Comparison of ENCODE assay signal across 17 cellular contexts in the genomic region with DNA sequence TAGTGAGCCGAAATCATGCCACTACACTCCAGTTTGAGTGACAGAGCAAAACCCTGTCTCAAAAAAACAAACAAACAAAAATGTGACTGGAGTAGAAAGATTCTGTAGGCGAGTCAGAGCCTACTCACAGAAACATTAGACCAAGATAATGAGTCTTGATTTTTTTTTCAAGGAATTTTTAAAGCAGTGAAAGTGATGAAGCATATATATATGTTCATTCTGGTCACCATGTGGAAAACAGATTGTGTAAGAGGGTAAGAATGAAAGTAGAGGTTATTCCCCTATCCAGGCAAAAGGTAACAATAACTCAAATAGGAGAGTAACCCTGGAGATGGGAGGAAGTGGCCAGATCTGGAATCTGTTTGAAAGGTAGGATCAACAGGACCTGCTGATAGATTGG. TPM values are rescaled to one million over a fixed set of nuclear protein-coding genes. Genes with fewer than 3 reads are reported as not detected.
DNase-seq lines count a peak whose midpoint lies in the region; ATAC-seq lines count a peak whose summit lies in the region.
"Had no signal": no experiment of that assay in that cellular context is flagged by ENCODE, and none has a peak within 500 bp of the region (broad histone marks: within the 10 kb centered on the region; RNA-seq: fewer than 3 reads in every experiment).

No MANE protein-coding gene starts in this region.

- ATAC-seq in activated T-cell treated with anti-CD3 and anti-CD28 coated beads, Interleukin-2, amount 50 U/mL, for 72 hours (replicated peaks in 1 of 2) = no peak
- ATAC-seq in activated T-cell treated with anti-CD3 and anti-CD28 coated beads, Interleukin-2, amount 50 U/mL, for 4 hours = no peak
- no peak for ATAC-seq in HG03565 (IDR thresholded peaks at IDR 0.05; ENCODE audit: unreplicated experiment)
- ATAC-seq in stimulated activated memory B cell treated with anti-CD40 and anti-IgM and Interleukin-4, amounts not matched to agents 10 μg/mL and 1 μg/mL and 100 μg/mL, for 72 hours = no peak
- ATAC-seq: CD8-positive, alpha-beta T cell had no signal

- no peaks in the 10 kb centered on the region for H3K9me3 Mint-ChIP-seq in activated T-cell treated with anti-CD3 and anti-CD28 coated beads, Interleukin-2, amount 50 U/mL, for 72 hours
- no peaks in the 10 kb centered on the region for H3K9me3 Mint-ChIP-seq in activated T-cell treated with anti-CD3 and anti-CD28 coated beads, Interleukin-2, amount 50 U/mL, for 4 hours
- H3K9me3 Mint-ChIP-seq in stimulated activated memory B cell treated with anti-CD40 and anti-IgM and Interleukin-4, amounts not matched to agents 10 μg/mL and 1 μg/mL and 100 μg/mL, for 72 hours = no peaks in the 10 kb centered on the region
- H3K9me3 Mint-ChIP-seq: CD8-positive, alpha-beta T cell had no signal

- no peaks in the 10 kb centered on the region for H3K4me1 Mint-ChIP-seq in activated T-cell treated with anti-CD3 and anti-CD28 coated beads, Interleukin-2, amount 50 U/mL, for 72 hours (ENCODE audit: low read depth)
- H3K4me1 Mint-ChIP-seq in activated T-cell treated with anti-CD3 and anti-CD28 coated beads, Interleukin-2, amount 50 U/mL, for 4 hours (ENCODE audit: low read depth) = no peaks in the 10 kb centered on the region
- H3K4me1 Mint-ChIP-seq in stimulated activated memory B cell treated with anti-CD40 and anti-IgM and Interleukin-4, amounts not matched to agents 10 μg/mL and 1 μg/mL and 100 μg/mL, for 72 hours = peaks cover 7% of the 10 kb centered on the region
- H3K4me1 Mint-ChIP-seq: B cell; CD4-positive, CD25-positive, alpha-beta regulatory T cell had no signal

- H3K36me3 Mint-ChIP-seq in activated T-cell treated with anti-CD3 and anti-CD28 coated beads, Interleukin-2, amount 50 U/mL, for 72 hours (ENCODE audit: insufficient read depth in 2 of 2) = no peaks in the 10 kb centered on the region
- no peaks in the 10 kb centered on the region for H3K36me3 Mint-ChIP-seq in activated T-cell treated with anti-CD3 and anti-CD28 coated beads, Interleukin-2, amount 50 U/mL, for 4 hours (ENCODE audit: insufficient read depth)
- H3K36me3 Mint-ChIP-seq in stimulated activated memory B cell treated with anti-CD40 and anti-IgM and Interleukin-4, amounts not matched to agents 10 μg/mL and 1 μg/mL and 100 μg/mL, for 72 hours = no peaks in the 10 kb centered on the region
- H3K36me3 Mint-ChIP-seq: CD4-positive, CD25-positive, alpha-beta regulatory T cell; CD8-positive, alpha-beta T cell had no signal

- peaks cover 9% of the 10 kb centered on the region for H3K27me3 Mint-ChIP-seq in activated T-cell treated with anti-CD3 and anti-CD28 coated beads, Interleukin-2, amount 50 U/mL, for 72 hours (ENCODE audit: low read depth)
- H3K27me3 Mint-ChIP-seq in activated T-cell treated with anti-CD3 and anti-CD28 coated beads, Interleukin-2, amount 50 U/mL, for 4 hours (ENCODE audit: low read depth) = peaks cover 8% of the 10 kb centered on the region
- peaks cover 34% of the 10 kb centered on the region for H3K27me3 Mint-ChIP-seq in stimulated activated memory B cell treated with anti-CD40 and anti-IgM and Interleukin-4, amounts not matched to agents 10 μg/mL and 1 μg/mL and 100 μg/mL, for 72 hours

- peak overlapping the region; percentile 21 for H3K27ac Mint-ChIP-seq in activated T-cell treated with anti-CD3 and anti-CD28 coated beads, Interleukin-2, amount 50 U/mL, for 72 hours
- H3K27ac Mint-ChIP-seq in stimulated activated memory B cell treated with anti-CD40 and anti-IgM and Interleukin-4, amounts not matched to agents 10 μg/mL and 1 μg/mL and 100 μg/mL, for 72 hours = no peak overlapping the region
- H3K27ac Mint-ChIP-seq: B cell; CD4-positive, CD25-positive, alpha-beta regulatory T cell; CD8-positive, alpha-beta T cell; HFFc6 had no signal

- H3K4me3 Mint-ChIP-seq in activated T-cell treated with anti-CD3 and anti-CD28 coated beads, Interleukin-2, amount 50 U/mL, for 72 hours = no peak overlapping the region
- no peak overlapping the region for H3K4me3 Mint-ChIP-seq in activated T-cell treated with anti-CD3 and anti-CD28 coated beads, Interleukin-2, amount 50 U/mL, for 4 hours
- no peak overlapping the region for H3K4me3 Mint-ChIP-seq in stimulated activated memory B cell treated with anti-CD40 and anti-IgM and Interleukin-4, amounts not matched to agents 10 μg/mL and 1 μg/mL and 100 μg/mL, for 72 hours
- H3K4me3 Mint-ChIP-seq: B cell; CD4-positive, CD25-positive, alpha-beta regulatory T cell; CD8-positive, alpha-beta T cell; HFFc6 had no signal

- no peak for DNase-seq in activated T-cell treated with anti-CD3 and anti-CD28 coated beads, Interleukin-2, amount 50 U/mL, for 72 hours
- no peak for DNase-seq in activated T-cell treated with anti-CD3 and anti-CD28 coated beads, Interleukin-2, amount 50 U/mL, for 4 hours
- DNase-seq in kidney glomerular epithelial cell (lab: John Stamatoyannopoulos, UW) = peak; percentile 22
- DNase-seq in renal cortical epithelial cell (ENCODE audit: low read depth) = peak; percentile 78
- DNase-seq: Caco-2; CD4-positive, CD25-positive, alpha-beta regulatory T cell; CD8-positive, alpha-beta T cell; DMS 273 treated with DMSO at 0.1 percent for 48 hours; DMS53; DMS79 treated with DMSO at 0.1 percent for 48 hours; GF-D8; GOT3; HFFc6 had no signal

RNA-seq across cellular contexts. Expression of gene FHIT, which starts 26.2 kb away (rescaled TPM):
- 10 to 100 TPM; 48.2 to 54.9 TPM for total RNA-seq in activated T-cell treated with anti-CD3 and anti-CD28 coated beads, Interleukin-2, amount 50 U/mL, for 72 hours
- total RNA-seq in activated T-cell treated with anti-CD3 and anti-CD28 coated beads, Interleukin-2, amount 50 U/mL, for 4 hours = 1 to 10 TPM in 2 of 3 donors, under 1 TPM in 1; 0.66 to 5.5 (median 2.4) TPM
- 1.4 and 5.5 TPM in 2 replicates for total RNA-seq in renal cortical epithelial cell
- total RNA-seq: Daoy had no signal

Comparison
In these comparisons a context has a peak if more than half of its experiments do, and no peak if none do; other contexts are left out.
1. DNase-seq: peak in kidney glomerular epithelial cell (single experiment) and renal cortical epithelial cell (single experiment); none in activated T-cell treated with anti-CD3 and anti-CD28 coated beads, Interleukin-2, amount 50 U/mL, for 72 hours (0 of 2) and activated T-cell treated with anti-CD3 and anti-CD28 coated beads, Interleukin-2, amount 50 U/mL, for 4 hours (single experiment).